1 cellular context compared by ENCODE assay signal in the genomic region with DNA sequence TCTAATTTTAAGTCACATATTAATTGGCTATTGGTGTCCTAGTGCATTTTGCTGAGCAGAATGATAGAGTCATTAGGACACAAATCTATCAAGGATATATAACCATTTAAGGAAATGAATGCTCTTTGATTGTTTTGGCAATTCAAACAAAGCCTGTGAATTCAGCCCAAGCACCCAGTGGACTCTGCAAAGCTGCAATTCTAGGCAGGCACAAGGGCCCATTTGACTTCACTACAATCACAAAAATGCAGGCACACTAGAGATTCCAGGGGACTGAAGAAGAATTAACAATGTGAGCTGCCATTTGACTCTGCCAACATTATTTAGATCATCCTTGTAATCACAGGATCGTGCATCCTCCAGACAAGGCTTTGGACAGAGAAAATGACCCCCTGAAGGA.
TF ChIP-seq lines count a peak whose summit lies in the region.

No MANE protein-coding gene starts in this region.

TF ChIP-seq in GM23338, 12 proteins besides CTCF, POLR2A, EP300 and RAD21 (continued from another document):
- TF ChIP-seq, protein P1, sequence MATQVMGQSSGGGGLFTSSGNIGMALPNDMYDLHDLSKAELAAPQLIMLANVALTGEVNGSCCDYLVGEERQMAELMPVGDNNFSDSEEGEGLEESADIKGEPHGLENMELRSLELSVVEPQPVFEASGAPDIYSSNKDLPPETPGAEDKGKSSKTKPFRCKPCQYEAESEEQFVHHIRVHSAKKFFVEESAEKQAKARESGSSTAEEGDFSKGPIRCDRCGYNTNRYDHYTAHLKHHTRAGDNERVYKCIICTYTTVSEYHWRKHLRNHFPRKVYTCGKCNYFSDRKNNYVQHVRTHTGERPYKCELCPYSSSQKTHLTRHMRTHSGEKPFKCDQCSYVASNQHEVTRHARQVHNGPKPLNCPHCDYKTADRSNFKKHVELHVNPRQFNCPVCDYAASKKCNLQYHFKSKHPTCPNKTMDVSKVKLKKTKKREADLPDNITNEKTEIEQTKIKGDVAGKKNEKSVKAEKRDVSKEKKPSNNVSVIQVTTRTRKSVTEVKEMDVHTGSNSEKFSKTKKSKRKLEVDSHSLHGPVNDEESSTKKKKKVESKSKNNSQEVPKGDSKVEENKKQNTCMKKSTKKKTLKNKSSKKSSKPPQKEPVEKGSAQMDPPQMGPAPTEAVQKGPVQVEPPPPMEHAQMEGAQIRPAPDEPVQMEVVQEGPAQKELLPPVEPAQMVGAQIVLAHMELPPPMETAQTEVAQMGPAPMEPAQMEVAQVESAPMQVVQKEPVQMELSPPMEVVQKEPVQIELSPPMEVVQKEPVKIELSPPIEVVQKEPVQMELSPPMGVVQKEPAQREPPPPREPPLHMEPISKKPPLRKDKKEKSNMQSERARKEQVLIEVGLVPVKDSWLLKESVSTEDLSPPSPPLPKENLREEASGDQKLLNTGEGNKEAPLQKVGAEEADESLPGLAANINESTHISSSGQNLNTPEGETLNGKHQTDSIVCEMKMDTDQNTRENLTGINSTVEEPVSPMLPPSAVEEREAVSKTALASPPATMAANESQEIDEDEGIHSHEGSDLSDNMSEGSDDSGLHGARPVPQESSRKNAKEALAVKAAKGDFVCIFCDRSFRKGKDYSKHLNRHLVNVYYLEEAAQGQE (IDR thresholded peaks at IDR 0.05; ENCODE audit: unreplicated experiment) = no peak
- no peak for TF ChIP-seq POLR2AphosphoS5 (IDR thresholded peaks at IDR 0.05; ENCODE audit: low read depth)
- no peak for TF ChIP-seq EZH2phosphoT487 (IDR thresholded peaks at IDR 0.05; ENCODE audit: unreplicated experiment)
- TF ChIP-seq STAT1 (IDR thresholded peaks at IDR 0.05; ENCODE audit: unreplicated experiment) = no peak
- TF ChIP-seq, protein P2, sequence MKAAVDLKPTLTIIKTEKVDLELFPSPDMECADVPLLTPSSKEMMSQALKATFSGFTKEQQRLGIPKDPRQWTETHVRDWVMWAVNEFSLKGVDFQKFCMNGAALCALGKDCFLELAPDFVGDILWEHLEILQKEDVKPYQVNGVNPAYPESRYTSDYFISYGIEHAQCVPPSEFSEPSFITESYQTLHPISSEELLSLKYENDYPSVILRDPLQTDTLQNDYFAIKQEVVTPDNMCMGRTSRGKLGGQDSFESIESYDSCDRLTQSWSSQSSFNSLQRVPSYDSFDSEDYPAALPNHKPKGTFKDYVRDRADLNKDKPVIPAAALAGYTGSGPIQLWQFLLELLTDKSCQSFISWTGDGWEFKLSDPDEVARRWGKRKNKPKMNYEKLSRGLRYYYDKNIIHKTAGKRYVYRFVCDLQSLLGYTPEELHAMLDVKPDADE (IDR thresholded peaks at IDR 0.05) = no peak
- TF ChIP-seq, protein P3, sequence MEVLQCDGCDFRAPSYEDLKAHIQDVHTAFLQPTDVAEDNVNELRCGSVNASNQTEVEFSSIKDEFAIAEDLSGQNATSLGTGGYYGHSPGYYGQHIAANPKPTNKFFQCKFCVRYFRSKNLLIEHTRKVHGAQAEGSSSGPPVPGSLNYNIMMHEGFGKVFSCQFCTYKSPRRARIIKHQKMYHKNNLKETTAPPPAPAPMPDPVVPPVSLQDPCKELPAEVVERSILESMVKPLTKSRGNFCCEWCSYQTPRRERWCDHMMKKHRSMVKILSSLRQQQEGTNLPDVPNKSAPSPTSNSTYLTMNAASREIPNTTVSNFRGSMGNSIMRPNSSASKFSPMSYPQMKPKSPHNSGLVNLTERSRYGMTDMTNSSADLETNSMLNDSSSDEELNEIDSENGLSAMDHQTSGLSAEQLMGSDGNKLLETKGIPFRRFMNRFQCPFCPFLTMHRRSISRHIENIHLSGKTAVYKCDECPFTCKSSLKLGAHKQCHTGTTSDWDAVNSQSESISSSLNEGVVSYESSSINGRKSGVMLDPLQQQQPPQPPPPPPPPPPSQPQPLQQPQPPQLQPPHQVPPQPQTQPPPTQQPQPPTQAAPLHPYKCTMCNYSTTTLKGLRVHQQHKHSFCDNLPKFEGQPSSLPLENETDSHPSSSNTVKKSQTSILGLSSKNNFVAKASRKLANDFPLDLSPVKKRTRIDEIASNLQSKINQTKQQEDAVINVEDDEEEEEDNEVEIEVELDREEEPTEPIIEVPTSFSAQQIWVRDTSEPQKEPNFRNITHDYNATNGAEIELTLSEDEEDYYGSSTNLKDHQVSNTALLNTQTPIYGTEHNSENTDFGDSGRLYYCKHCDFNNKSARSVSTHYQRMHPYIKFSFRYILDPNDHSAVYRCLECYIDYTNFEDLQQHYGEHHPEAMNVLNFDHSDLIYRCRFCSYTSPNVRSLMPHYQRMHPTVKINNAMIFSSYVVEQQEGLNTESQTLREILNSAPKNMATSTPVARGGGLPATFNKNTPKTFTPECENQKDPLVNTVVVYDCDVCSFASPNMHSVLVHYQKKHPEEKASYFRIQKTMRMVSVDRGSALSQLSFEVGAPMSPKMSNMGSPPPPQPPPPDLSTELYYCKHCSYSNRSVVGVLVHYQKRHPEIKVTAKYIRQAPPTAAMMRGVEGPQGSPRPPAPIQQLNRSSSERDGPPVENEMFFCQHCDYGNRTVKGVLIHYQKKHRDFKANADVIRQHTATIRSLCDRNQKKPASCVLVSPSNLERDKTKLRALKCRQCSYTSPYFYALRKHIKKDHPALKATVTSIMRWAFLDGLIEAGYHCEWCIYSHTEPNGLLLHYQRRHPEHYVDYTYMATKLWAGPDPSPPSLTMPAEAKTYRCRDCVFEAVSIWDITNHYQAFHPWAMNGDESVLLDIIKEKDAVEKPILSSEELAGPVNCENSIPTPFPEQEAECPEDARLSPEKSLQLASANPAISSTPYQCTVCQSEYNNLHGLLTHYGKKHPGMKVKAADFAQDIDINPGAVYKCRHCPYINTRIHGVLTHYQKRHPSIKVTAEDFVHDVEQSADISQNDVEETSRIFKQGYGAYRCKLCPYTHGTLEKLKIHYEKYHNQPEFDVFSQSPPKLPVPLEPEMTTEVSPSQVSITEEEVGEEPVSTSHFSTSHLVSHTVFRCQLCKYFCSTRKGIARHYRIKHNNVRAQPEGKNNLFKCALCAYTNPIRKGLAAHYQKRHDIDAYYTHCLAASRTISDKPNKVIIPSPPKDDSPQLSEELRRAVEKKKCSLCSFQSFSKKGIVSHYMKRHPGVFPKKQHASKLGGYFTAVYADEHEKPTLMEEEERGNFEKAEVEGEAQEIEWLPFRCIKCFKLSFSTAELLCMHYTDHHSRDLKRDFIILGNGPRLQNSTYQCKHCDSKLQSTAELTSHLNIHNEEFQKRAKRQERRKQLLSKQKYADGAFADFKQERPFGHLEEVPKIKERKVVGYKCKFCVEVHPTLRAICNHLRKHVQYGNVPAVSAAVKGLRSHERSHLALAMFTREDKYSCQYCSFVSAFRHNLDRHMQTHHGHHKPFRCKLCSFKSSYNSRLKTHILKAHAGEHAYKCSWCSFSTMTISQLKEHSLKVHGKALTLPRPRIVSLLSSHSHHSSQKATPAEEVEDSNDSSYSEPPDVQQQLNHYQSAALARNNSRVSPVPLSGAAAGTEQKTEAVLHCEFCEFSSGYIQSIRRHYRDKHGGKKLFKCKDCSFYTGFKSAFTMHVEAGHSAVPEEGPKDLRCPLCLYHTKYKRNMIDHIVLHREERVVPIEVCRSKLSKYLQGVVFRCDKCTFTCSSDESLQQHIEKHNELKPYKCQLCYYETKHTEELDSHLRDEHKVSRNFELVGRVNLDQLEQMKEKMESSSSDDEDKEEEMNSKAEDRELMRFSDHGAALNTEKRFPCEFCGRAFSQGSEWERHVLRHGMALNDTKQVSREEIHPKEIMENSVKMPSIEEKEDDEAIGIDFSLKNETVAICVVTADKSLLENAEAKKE (CRISPR knock-in tag; IDR thresholded peaks at IDR 0.05) = no peak
- no peak for TF ChIP-seq CREB1 (CRISPR knock-in tag; IDR thresholded peaks at IDR 0.05; ENCODE audit: low read depth)
